In genomic region chr5:107032629-107033028, GRCh38 we compare ENCODE assay signal across 28 cellular contexts.
"Had no signal": no experiment of that assay in that cellular context is flagged by ENCODE, and none has a peak within 500 bp of the region (broad histone marks: within the 10 kb centered on the region; RNA-seq: fewer than 3 reads in every experiment).

No MANE protein-coding gene starts in this region.

- H3K4me3 ChIP-seq: coronary artery, esophagus squamous epithelium, lower lobe of right lung, ovary, psoas muscle, sigmoid colon, thoracic aorta, tibial nerve, upper lobe of left lung had no signal

- DNase-seq: dermis blood vessel endothelial cell; effector memory CD4-positive, alpha-beta T cell; erythroblast; esophagus squamous epithelium; hypothalamus; immature natural killer cell; islet precursor cell; kidney glomerular epithelial cell; left colon; left ventricle myocardium superior; lower lobe of right lung; naive thymus-derived CD8-positive, alpha-beta T cell; occipital lobe; ovary; posterior cingulate gyrus; psoas muscle; right cardiac atrium; sigmoid colon; small intestine; stimulated activated CD4-positive, alpha-beta T cell treated with anti-CD3 and anti-CD28 coated beads, Interleukin-15, amount 100 ng/mL, for 24 hours; stimulated activated CD4-positive, alpha-beta T cell treated with anti-CD3 and anti-CD28 coated beads, Interleukin-2, amount 100 ng/mL, for 48 hours; stimulated activated naive B cell treated with anti-CD40 and anti-IgM and Interleukin-4, amounts not matched to agents 10 μg/mL and 1 μg/mL and 100 μg/mL, for 72 hours; upper lobe of left lung had no signal

- FAIRE-seq: frontal cortex, small intestine, urothelium cell line had no signal

- H3K36me3 ChIP-seq: esophagus squamous epithelium, lower lobe of right lung, ovary, sigmoid colon, thoracic aorta, tibial nerve, upper lobe of left lung had no signal

- ATAC-seq: left colon; left ventricle myocardium superior; lower lobe of right lung; naive thymus-derived CD8-positive, alpha-beta T cell; psoas muscle; right cardiac atrium; stimulated activated naive B cell treated with anti-CD40 and anti-IgM and Interleukin-4, amounts not matched to agents 10 μg/mL and 1 μg/mL and 100 μg/mL, for 72 hours had no signal

- H3K27me3 ChIP-seq: esophagus squamous epithelium, ovary, sigmoid colon, tibial nerve, upper lobe of left lung had no signal

- H3K9me3 ChIP-seq: esophagus squamous epithelium, lower lobe of right lung, ovary, psoas muscle, sigmoid colon, thoracic aorta, upper lobe of left lung had no signal

- H3K4me1 ChIP-seq: esophagus squamous epithelium, lower lobe of right lung, psoas muscle, sigmoid colon, tibial nerve, upper lobe of left lung had no signal
